Comparison of ENCODE assay signal across 1 cellular context in genomic region chr5:79508354-79508753, GRCh38.
TF ChIP-seq lines count a peak whose summit lies in the region.

No MANE protein-coding gene starts in this region.

TF ChIP-seq in WTC11, 78 proteins besides CTCF, POLR2A, EP300 and RAD21 (continued from another document):
- TF ChIP-seq, protein P1, sequence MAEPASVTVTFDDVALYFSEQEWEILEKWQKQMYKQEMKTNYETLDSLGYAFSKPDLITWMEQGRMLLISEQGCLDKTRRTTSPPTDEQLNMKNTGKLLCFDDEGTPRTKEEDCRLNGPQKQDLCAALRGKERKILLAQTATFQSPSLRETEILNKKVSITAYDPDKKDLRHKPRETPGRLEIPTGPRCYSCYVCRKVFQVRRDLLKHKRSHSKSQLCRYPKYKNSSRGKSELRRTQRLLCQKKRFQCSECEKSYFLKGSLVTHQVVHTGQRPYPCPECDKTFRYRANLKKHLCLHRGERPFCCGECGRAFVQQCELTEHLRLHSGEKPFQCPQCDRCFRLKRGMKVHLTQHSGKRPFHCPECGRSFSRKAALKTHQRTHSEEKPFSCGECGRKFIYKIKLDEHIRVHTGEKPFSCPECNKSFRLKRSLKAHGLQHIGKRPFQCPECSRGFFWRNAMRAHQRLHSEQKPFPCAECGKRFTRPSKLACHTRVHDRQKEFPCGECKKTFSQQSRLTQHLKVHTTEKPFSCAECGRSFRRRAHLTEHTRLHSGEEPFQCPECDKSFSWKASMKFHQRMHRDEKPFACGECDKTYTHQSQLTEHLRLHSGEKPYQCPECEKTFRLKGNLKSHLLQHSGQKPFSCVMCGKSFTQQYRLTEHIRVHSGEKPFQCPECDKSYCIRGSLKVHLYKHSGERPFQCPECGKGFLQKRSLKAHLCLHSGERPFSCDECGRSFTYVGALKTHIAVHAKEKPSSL (CRISPR knock-in tag; conservative IDR thresholded peaks at IDR 0.05), result no peak
- TF ChIP-seq ZNF532 (CRISPR knock-in tag; IDR thresholded peaks at IDR 0.05; ENCODE audit: borderline replicate concordance), result no peak
TF ChIP-seq in WTC11: peak in this region for 0.
